In the genomic region with DNA sequence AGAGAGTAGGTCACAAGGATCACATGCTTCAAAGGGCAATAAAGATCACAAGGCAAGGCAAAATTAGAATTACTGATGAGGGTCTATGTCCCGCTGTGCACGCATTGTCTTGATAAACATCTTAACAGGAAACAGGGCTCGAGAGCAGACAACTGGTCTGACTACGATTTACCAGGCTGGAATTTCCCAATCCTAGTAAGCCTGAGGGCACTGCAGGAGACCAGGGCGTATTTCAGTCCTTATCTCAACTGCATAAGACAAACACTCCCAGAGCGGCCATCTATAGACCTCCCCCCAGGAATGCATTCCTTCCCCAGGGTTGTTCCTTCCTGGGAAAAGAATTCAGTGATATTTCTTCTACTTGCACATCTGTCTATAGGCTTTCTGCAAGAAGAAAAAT, we compare ENCODE assay signal across 1 cellular context.
TF ChIP-seq lines count a peak whose summit lies in the region.

No MANE protein-coding gene starts in this region.

TF ChIP-seq in HEK293, 187 proteins besides CTCF, POLR2A, EP300 and RAD21 (continued from another document):
- TF ChIP-seq GLIS1 (tag by site-specific recombination; IDR thresholded peaks at IDR 0.05), result peak; percentile 45; the same call in 1 of the 2 replicates
- peak; percentile 57; the same call in 1 of the 2 replicates for TF ChIP-seq TCF7L2 (IDR thresholded peaks at IDR 0.05; ENCODE audit: borderline replicate concordance, low read depth, low read length)
- TF ChIP-seq ZNF626 (tag by site-specific recombination; IDR thresholded peaks at IDR 0.05), result peak; percentile 71; the same call in 1 of the 2 replicates
TF ChIP-seq in HEK293: peak in this region for 5; not testable (repeated sequence) for 182.
